19 cellular contexts compared by ENCODE assay signal in the genomic region with DNA sequence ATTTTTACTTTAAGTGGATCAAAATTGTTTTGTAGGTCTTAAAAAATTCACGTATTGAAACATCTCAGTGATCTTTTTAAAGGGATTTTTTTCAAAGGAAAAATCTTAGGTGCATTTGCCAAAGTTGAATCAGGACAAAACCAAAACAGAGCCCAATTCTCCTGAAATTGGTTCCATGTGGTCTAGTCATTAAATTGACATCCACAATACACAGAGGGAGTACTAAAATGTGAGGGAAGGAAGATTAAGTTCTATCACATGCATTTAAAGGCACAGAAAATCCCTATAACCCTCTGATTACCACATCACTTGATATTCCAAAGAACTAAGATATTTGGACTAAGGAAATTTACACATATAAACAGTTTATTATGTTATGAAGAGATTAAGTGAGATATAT. TPM values are rescaled to one million over a fixed set of nuclear protein-coding genes. Genes with fewer than 3 reads are reported as not detected.
DNase-seq lines count a peak whose midpoint lies in the region; ATAC-seq and TF ChIP-seq lines count a peak whose summit lies in the region.
"Had no signal": no experiment of that assay in that cellular context is flagged by ENCODE, and none has a peak within 500 bp of the region (broad histone marks: within the 10 kb centered on the region; RNA-seq: fewer than 3 reads in every experiment).

No MANE protein-coding gene starts in this region.

- peaks cover 19% of the 10 kb centered on the region for H3K36me3 ChIP-seq in adipocyte (ENCODE audit: control insufficient read depth, insufficient read depth, low read length, severe bottlenecking)

- peak overlapping the region; percentile 57 for H3K9ac ChIP-seq in adipocyte (ENCODE audit: low read length)

- H3K9me3 ChIP-seq in adipocyte (ENCODE audit: control insufficient read depth, low read length), result peaks cover 10% of the 10 kb centered on the region

- H3K4me3 ChIP-seq in adipocyte (ENCODE audit: low read length) (peak overlapping the region; percentile 16), fibroblast of the aortic adventitia (ENCODE audit: low read depth, low read length) (no peak overlapping the region)

- intact Hi-C loops in sciatic nerve (cut with DNase I), result no loop called here

- TF ChIP-seq CTCF in fibroblast of the aortic adventitia (IDR thresholded peaks at IDR 0.05; ENCODE audit: insufficient read depth, low read length), result no peak

- DNase-seq in AG08395 (ENCODE audit: low spot score), result peak; percentile 6
- peak; percentile 48 for DNase-seq in adipocyte (ENCODE audit: low read depth)
- peak; percentile 47 for DNase-seq in fibroblast of the aortic adventitia (ENCODE audit: low read depth)
- no peak for DNase-seq in sciatic nerve (ENCODE audit: low spot score)
- DNase-seq: CD8-positive, alpha-beta T cell; COR-L47; DMS153; DMS79 treated with DMSO at 0.1 percent for 48 hours; EL; HCEC 1CT; HFFc6; IMR-90; KBM-7 had no signal

- H3K4me1 ChIP-seq in adipocyte (ENCODE audit: control insufficient read depth, insufficient read depth, low read length), result peaks cover 9% of the 10 kb centered on the region

- H3K27me3 ChIP-seq in adipocyte (replicated peaks; ENCODE audit: control insufficient read depth, insufficient read depth, low read length), result no peaks in the 10 kb centered on the region

- peak; percentile 79 for ATAC-seq in sciatic nerve
- no peak for ATAC-seq in HG03097 (IDR thresholded peaks at IDR 0.05; ENCODE audit: low FRiP score, unreplicated experiment)
- ATAC-seq in HG02884 (IDR thresholded peaks at IDR 0.05; ENCODE audit: unreplicated experiment), result no peak
- no peak for ATAC-seq in HG02840 (IDR thresholded peaks at IDR 0.05; ENCODE audit: low FRiP score, unreplicated experiment)
- ATAC-seq: CD8-positive, alpha-beta T cell had no signal

RNA-seq across cellular contexts. Expression of a gene that starts 39.3 kb away (rescaled TPM):
- total RNA-seq in fibroblast of the aortic adventitia (ENCODE audit: low replicate concordance) (not detected in 2 replicates), sciatic nerve (8.1 TPM)
- total RNA-seq: A673; CD8-positive, alpha-beta T cell; H4; HT-29; IMR-90 had no signal

RNA-seq across cellular contexts. Expression of a gene that starts 50.1 kb away (rescaled TPM):
- total RNA-seq in fibroblast of the aortic adventitia (ENCODE audit: low replicate concordance) (13.7 and 31.9 TPM in 2 replicates), sciatic nerve (17.1 TPM)
